In the genomic region with DNA sequence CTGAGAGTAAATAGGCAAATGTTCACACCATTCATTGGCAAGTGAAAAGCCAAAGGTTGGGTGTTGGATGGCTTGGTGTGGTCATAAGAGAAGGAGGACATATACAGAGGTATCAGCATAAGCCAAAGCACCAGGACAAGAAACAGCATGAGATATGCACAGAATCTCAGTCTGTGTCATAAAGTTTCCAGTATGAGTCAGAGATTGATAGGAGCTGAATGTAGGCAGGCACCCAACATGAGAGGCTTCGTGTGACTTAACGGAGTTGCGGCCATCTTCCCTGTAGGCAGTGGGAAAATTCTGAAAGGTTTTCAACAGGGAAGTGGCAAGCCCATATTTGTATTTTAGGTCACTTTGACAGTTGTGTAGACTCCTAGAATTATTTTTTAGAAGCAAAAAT, we compare ENCODE assay signal across 1 cellular context.
A peak's percentile ranks its signal among the peaks of the same experiment; 100 is the strongest.
TF ChIP-seq lines count a peak whose summit lies in the region.

No MANE protein-coding gene starts in this region.

TF ChIP-seq in GM12878, 131 proteins besides CTCF, POLR2A, EP300 and RAD21 (continued from another document):
- no peak for TF ChIP-seq SUZ12 (IDR thresholded peaks at IDR 0.05; ENCODE audit: unreplicated experiment)
- TF ChIP-seq, protein P1, sequence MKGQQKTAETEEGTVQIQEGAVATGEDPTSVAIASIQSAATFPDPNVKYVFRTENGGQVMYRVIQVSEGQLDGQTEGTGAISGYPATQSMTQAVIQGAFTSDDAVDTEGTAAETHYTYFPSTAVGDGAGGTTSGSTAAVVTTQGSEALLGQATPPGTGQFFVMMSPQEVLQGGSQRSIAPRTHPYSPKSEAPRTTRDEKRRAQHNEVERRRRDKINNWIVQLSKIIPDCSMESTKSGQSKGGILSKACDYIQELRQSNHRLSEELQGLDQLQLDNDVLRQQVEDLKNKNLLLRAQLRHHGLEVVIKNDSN (IDR thresholded peaks at IDR 0.05; ENCODE audit: borderline replicate concordance, extremely low read length, insufficient read depth, low read depth, low read length): no peak
- no peak for TF ChIP-seq NRF1 (conservative IDR thresholded peaks at IDR 0.05; ENCODE audit: low read depth, low read length)
- no peak for TF ChIP-seq SMC3 (IDR thresholded peaks at IDR 0.05; ENCODE audit: borderline replicate concordance, low read length)
- no peak for TF ChIP-seq MYB (IDR thresholded peaks at IDR 0.05; ENCODE audit: borderline replicate concordance, low read depth, low read length)
- TF ChIP-seq FOXK2 (IDR thresholded peaks at IDR 0.05): no peak
- TF ChIP-seq ATF7 (IDR thresholded peaks at IDR 0.05; ENCODE audit: low read depth): no peak
- no peak for TF ChIP-seq DPF2 (IDR thresholded peaks at IDR 0.05)
- no peak for TF ChIP-seq SMARCA5 (IDR thresholded peaks at IDR 0.05)
- peak; percentile 62 for TF ChIP-seq CREM (IDR thresholded peaks at IDR 0.05; ENCODE audit: low read depth)
- TF ChIP-seq HDGF (IDR thresholded peaks at IDR 0.05): no peak
- no peak for TF ChIP-seq POLR2AphosphoS2 (IDR thresholded peaks at IDR 0.05; ENCODE audit: low read depth, low read length)
- no peak for TF ChIP-seq RB1 (IDR thresholded peaks at IDR 0.05; ENCODE audit: borderline replicate concordance)
- no peak for TF ChIP-seq ASH2L (IDR thresholded peaks at IDR 0.05; ENCODE audit: borderline replicate concordance, low read depth)
- TF ChIP-seq IKZF2 (IDR thresholded peaks at IDR 0.05): no peak
- TF ChIP-seq HCFC1 (IDR thresholded peaks at IDR 0.05; ENCODE audit: low read length): no peak
- TF ChIP-seq, protein P2, sequence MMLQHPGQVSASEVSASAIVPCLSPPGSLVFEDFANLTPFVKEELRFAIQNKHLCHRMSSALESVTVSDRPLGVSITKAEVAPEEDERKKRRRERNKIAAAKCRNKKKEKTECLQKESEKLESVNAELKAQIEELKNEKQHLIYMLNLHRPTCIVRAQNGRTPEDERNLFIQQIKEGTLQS (IDR thresholded peaks at IDR 0.05; ENCODE audit: borderline replicate concordance, extremely low read depth, low read depth, low read length): no peak
- TF ChIP-seq CBFB (IDR thresholded peaks at IDR 0.05; ENCODE audit: low read depth): no peak
- TF ChIP-seq CBX3 (IDR thresholded peaks at IDR 0.05; ENCODE audit: borderline replicate concordance, low read depth): no peak
- TF ChIP-seq ESRRA (IDR thresholded peaks at IDR 0.05; ENCODE audit: low read length): no peak
- TF ChIP-seq, protein P3, sequence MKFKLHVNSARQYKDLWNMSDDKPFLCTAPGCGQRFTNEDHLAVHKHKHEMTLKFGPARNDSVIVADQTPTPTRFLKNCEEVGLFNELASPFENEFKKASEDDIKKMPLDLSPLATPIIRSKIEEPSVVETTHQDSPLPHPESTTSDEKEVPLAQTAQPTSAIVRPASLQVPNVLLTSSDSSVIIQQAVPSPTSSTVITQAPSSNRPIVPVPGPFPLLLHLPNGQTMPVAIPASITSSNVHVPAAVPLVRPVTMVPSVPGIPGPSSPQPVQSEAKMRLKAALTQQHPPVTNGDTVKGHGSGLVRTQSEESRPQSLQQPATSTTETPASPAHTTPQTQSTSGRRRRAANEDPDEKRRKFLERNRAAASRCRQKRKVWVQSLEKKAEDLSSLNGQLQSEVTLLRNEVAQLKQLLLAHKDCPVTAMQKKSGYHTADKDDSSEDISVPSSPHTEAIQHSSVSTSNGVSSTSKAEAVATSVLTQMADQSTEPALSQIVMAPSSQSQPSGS (IDR thresholded peaks at IDR 0.05; ENCODE audit: low read length): 0 out of 2 replicates have a peak, but pooled peaks have one; percentile 41
- TF ChIP-seq YBX1 (IDR thresholded peaks at IDR 0.05): no peak
- no peak for TF ChIP-seq SMAD1 (IDR thresholded peaks at IDR 0.05; ENCODE audit: low read depth, partially characterized antibody)
- no peak for TF ChIP-seq KDM1A (IDR thresholded peaks at IDR 0.05; ENCODE audit: borderline replicate concordance)
- TF ChIP-seq RAD51 (IDR thresholded peaks at IDR 0.05): no peak
- TF ChIP-seq, protein P4, sequence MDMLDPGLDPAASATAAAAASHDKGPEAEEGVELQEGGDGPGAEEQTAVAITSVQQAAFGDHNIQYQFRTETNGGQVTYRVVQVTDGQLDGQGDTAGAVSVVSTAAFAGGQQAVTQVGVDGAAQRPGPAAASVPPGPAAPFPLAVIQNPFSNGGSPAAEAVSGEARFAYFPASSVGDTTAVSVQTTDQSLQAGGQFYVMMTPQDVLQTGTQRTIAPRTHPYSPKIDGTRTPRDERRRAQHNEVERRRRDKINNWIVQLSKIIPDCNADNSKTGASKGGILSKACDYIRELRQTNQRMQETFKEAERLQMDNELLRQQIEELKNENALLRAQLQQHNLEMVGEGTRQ (IDR thresholded peaks at IDR 0.05; ENCODE audit: borderline replicate concordance, low read depth, low read length): no peak
- TF ChIP-seq NR2F1 (conservative IDR thresholded peaks at IDR 0.05): no peak
- TF ChIP-seq CBX5 (IDR thresholded peaks at IDR 0.05; ENCODE audit: low read depth): peak; percentile 79; the same call in 1 of the 2 replicates
- TF ChIP-seq, protein P5, sequence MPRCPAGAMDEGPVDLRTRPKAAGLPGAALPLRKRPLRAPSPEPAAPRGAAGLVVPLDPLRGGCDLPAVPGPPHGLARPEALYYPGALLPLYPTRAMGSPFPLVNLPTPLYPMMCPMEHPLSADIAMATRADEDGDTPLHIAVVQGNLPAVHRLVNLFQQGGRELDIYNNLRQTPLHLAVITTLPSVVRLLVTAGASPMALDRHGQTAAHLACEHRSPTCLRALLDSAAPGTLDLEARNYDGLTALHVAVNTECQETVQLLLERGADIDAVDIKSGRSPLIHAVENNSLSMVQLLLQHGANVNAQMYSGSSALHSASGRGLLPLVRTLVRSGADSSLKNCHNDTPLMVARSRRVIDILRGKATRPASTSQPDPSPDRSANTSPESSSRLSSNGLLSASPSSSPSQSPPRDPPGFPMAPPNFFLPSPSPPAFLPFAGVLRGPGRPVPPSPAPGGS (IDR thresholded peaks at IDR 0.05; ENCODE audit: borderline replicate concordance, insufficient read depth, low read depth, low read length, poor library complexity, severe bottlenecking): peak; percentile 24
- TF ChIP-seq, protein P6, sequence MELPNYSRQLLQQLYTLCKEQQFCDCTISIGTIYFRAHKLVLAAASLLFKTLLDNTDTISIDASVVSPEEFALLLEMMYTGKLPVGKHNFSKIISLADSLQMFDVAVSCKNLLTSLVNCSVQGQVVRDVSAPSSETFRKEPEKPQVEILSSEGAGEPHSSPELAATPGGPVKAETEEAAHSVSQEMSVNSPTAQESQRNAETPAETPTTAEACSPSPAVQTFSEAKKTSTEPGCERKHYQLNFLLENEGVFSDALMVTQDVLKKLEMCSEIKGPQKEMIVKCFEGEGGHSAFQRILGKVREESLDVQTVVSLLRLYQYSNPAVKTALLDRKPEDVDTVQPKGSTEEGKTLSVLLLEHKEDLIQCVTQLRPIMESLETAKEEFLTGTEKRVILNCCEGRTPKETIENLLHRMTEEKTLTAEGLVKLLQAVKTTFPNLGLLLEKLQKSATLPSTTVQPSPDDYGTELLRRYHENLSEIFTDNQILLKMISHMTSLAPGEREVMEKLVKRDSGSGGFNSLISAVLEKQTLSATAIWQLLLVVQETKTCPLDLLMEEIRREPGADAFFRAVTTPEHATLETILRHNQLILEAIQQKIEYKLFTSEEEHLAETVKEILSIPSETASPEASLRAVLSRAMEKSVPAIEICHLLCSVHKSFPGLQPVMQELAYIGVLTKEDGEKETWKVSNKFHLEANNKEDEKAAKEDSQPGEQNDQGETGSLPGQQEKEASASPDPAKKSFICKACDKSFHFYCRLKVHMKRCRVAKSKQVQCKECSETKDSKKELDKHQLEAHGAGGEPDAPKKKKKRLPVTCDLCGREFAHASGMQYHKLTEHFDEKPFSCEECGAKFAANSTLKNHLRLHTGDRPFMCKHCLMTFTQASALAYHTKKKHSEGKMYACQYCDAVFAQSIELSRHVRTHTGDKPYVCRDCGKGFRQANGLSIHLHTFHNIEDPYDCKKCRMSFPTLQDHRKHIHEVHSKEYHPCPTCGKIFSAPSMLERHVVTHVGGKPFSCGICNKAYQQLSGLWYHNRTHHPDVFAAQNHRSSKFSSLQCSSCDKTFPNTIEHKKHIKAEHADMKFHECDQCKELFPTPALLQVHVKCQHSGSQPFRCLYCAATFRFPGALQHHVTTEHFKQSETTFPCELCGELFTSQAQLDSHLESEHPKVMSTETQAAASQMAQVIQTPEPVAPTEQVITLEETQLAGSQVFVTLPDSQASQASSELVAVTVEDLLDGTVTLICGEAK (IDR thresholded peaks at IDR 0.05; ENCODE audit: borderline replicate concordance): no peak
- TF ChIP-seq SRF (IDR thresholded peaks at IDR 0.05; ENCODE audit: low read depth in 2 of 2, low read length in 2 of 2): peak in 1 of 2 experiments; percentile 49; a peak in 1 of 4 replicates
- no peak for TF ChIP-seq NR2C1 (IDR thresholded peaks at IDR 0.05)
- TF ChIP-seq PAX8 (IDR thresholded peaks at IDR 0.05): no peak
- TF ChIP-seq EZH2 (IDR thresholded peaks at IDR 0.05; ENCODE audit: borderline replicate concordance, control insufficient read depth, low read depth, low read length): no peak
